21 cellular contexts compared by ENCODE assay signal in the genomic region with DNA sequence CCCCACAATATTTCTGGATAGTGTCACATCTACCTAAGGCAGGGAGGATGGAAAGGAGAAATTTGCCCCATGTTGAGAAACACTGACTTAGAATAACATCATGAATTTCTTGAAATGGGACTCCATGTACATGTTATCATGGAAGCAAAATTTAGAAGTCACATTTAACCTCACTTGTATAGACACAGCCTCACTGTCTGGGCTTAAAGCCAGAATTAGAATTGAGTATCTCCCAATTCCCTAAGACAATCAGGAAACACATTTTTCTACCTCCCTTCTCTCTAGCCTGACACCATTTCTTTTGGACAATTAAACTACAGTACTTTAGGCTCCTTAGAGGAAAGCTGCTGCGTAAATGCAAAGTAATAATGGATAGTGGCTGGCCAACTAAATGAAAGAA.
DNase-seq lines count a peak whose midpoint lies in the region; ATAC-seq and TF ChIP-seq lines count a peak whose summit lies in the region.
"Had no signal": no experiment of that assay in that cellular context is flagged by ENCODE, and none has a peak within 500 bp of the region (broad histone marks: within the 10 kb centered on the region; RNA-seq: fewer than 3 reads in every experiment).

No MANE protein-coding gene starts in this region.

- no peaks in the 10 kb centered on the region for H3K4me1 Mint-ChIP-seq in activated naive CD8-positive, alpha-beta T cell treated with anti-CD3 and anti-CD28 coated beads for 36 hours

- in situ Hi-C loops in astrocyte of the spinal cord (cut with HindIII; ENCODE audit: low sequenced_read_pairs), result no loop called here

- H3K27me3 Mint-ChIP-seq in activated naive CD8-positive, alpha-beta T cell treated with anti-CD3 and anti-CD28 coated beads for 36 hours, result no peaks in the 10 kb centered on the region
- H3K27me3 Mint-ChIP-seq: CD4-positive, alpha-beta T cell had no signal

- H3K36me3 Mint-ChIP-seq in activated naive CD8-positive, alpha-beta T cell treated with anti-CD3 and anti-CD28 coated beads for 36 hours, result no peaks in the 10 kb centered on the region

- H3K4me3 Mint-ChIP-seq in activated naive CD8-positive, alpha-beta T cell treated with anti-CD3 and anti-CD28 coated beads for 36 hours, result no peak overlapping the region
- H3K4me3 Mint-ChIP-seq: CD4-positive, alpha-beta T cell had no signal

- H3K27ac Mint-ChIP-seq in activated naive CD8-positive, alpha-beta T cell treated with anti-CD3 and anti-CD28 coated beads for 36 hours, result no peak overlapping the region
- H3K27ac Mint-ChIP-seq: CD4-positive, alpha-beta T cell had no signal

- ATAC-seq in HG03457 (IDR thresholded peaks at IDR 0.05; ENCODE audit: unreplicated experiment), result no peak

- DNase-seq in NCI-H1105 treated with DMSO at 0.1 percent for 48 hours (lab: John Stamatoyannopoulos, UW), result peak; percentile 24
- DNase-seq in NCI-H1105 (lab: John Stamatoyannopoulos, UW), result no peak
- peak; percentile 11 for DNase-seq in astrocyte of the spinal cord (ENCODE audit: low read depth, low spot score)
- peak; percentile 17 for DNase-seq in fibroblast of mammary gland (ENCODE audit: low read depth)
- DNase-seq in skeletal muscle cell (ENCODE audit: low read depth), result peak; percentile 67
- DNase-seq in A172 (ENCODE audit: low spot score), result no peak
- no peak for DNase-seq in activated naive CD8-positive, alpha-beta T cell treated with anti-CD3 and anti-CD28 coated beads for 36 hours
- DNase-seq: 8988T; CD4-positive, alpha-beta T cell; DMS53; EL; H7; NCI-H1436; NCI-H1930; NCI-H2171; NCI-H526 treated with DMSO at 0.1 percent for 48 hours; NK-92 treated with Interleukin-12 subunit alpha and Interleukin-12 subunit beta, amount 100 ng/mL, for 24 hours; OCI-M1; SHP77 treated with DMSO at 0.1 percent for 48 hours; SK-N-SH had no signal

- TF ChIP-seq CTCF in astrocyte of the spinal cord (IDR thresholded peaks at IDR 0.05; ENCODE audit: low read depth, low read length), result no peak
- TF ChIP-seq CTCF in fibroblast of mammary gland (conservative IDR thresholded peaks at IDR 0.05; ENCODE audit: control insufficient read depth, insufficient read depth, low read depth, low read length), result no peak

- no peaks in the 10 kb centered on the region for H3K9me3 Mint-ChIP-seq in activated naive CD8-positive, alpha-beta T cell treated with anti-CD3 and anti-CD28 coated beads for 36 hours

- H3K4me3 ChIP-seq in astrocyte of the spinal cord (ENCODE audit: low read depth, low read length) (no peak overlapping the region), fibroblast of mammary gland (ENCODE audit: control insufficient read depth, low read depth, low read length) (no peak overlapping the region), skeletal muscle cell (ENCODE audit: low read depth, low read length) (no peak overlapping the region)

Comparison
In these comparisons a context has a peak if more than half of its experiments do, and no peak if none do; other contexts are left out.
1. DNase-seq: peak in NCI-H1105 treated with DMSO at 0.1 percent for 48 hours (single experiment), astrocyte of the spinal cord (single experiment), fibroblast of mammary gland (single experiment) and skeletal muscle cell (single experiment); none in NCI-H1105 (single experiment), A172 (single experiment) and activated naive CD8-positive, alpha-beta T cell treated with anti-CD3 and anti-CD28 coated beads for 36 hours (single experiment).